In the genomic region with DNA sequence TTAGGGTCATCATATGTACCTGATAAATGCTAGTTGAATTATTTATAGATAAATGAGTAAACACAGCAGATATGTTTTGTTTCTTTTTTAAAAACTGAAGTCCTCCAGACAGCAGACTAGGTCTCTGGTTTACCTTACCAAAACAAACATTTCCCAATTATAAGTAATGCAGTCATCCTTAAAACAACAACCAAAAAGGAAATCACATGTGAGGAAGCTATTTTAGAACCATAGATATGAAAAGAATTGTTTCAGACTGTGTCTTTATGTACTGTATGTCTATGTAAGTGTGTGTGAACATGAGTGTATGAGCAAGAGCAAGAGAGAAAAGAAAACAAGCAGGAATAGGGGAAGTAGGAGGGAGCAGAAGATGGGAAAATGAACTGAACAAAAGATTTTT, we compare ENCODE assay signal across 22 cellular contexts.
DNase-seq lines count a peak whose midpoint lies in the region; ATAC-seq and TF ChIP-seq lines count a peak whose summit lies in the region.
"Had no signal": no experiment of that assay in that cellular context is flagged by ENCODE, and none has a peak within 500 bp of the region (broad histone marks: within the 10 kb centered on the region; RNA-seq: fewer than 3 reads in every experiment).

No MANE protein-coding gene starts in this region.

- no peaks in the 10 kb centered on the region for H3K27me3 Mint-ChIP-seq in chondrocyte (ENCODE audit: low read depth)
- H3K27me3 Mint-ChIP-seq: B cell; CD4-positive, CD25-positive, alpha-beta regulatory T cell had no signal

- DNase-seq in HT1080 (ENCODE audit: low read depth), result peak; percentile 24
- no peak for DNase-seq in brain microvascular endothelial cell
- peak; percentile 60 for DNase-seq in fibroblast of pulmonary artery (ENCODE audit: low read depth)
- no peak for DNase-seq in aorta
- no peak for DNase-seq in foreskin fibroblast
- DNase-seq in inferior parietal cortex (ENCODE audit: extremely low spot score), result no peak
- no peak for DNase-seq in chondrocyte (ENCODE audit: low spot score)
- DNase-seq: Calu3; CD4-positive, CD25-positive, alpha-beta regulatory T cell; DMS79 treated with DMSO at 0.1 percent for 48 hours; GDM1; HCEC 1CT; NCI-H1930; NCI-H2171; NCI-H446; NCI-H69; NK-92 treated with Interleukin-12 subunit alpha and Interleukin-12 subunit beta, amount 100 ng/mL, for 24 hours; RPMI8226; SIG-M5 had no signal

- peak overlapping the region; percentile 33 for H3K27ac ChIP-seq in brain microvascular endothelial cell
- no peak overlapping the region for H3K27ac ChIP-seq in aorta (ENCODE audit: low read depth in 1 of 2, low read length in 2 of 2)
- H3K27ac ChIP-seq: HL-60 had no signal

- H3K9me3 ChIP-seq in aorta (ENCODE audit: control insufficient read depth, low read length), result no peaks in the 10 kb centered on the region

- in situ Hi-C loops in brain microvascular endothelial cell (cut with HindIII; ENCODE audit: low pct_ligation_motif_present, low sequenced_read_pairs), result no loop called here

- ATAC-seq in aorta (ENCODE audit: low FRiP score), result peak; percentile 7
- ATAC-seq: GM12878 had no signal

- no peaks in the 10 kb centered on the region for H3K36me3 ChIP-seq in brain microvascular endothelial cell (replicated peaks)
- no peaks in the 10 kb centered on the region for H3K36me3 ChIP-seq in aorta (ENCODE audit: control insufficient read depth in 1 of 2, insufficient read depth in 2 of 2, low read length in 1 of 2)

- H3K4me3 Mint-ChIP-seq in chondrocyte (ENCODE audit: unreplicated experiment), result no peak overlapping the region
- H3K4me3 Mint-ChIP-seq: B cell; CD4-positive, CD25-positive, alpha-beta regulatory T cell had no signal

- intact Hi-C loops in aorta (cut with DNase I), result loop anchor here in 1 of 2 donors (10.0 kb wide), 1 partner anchor 143 kb away; no protein-coding TSS in a partner anchor

- peaks cover 2% of the 10 kb centered on the region for H3K36me3 Mint-ChIP-seq in chondrocyte (ENCODE audit: low read depth)
- H3K36me3 Mint-ChIP-seq: CD4-positive, CD25-positive, alpha-beta regulatory T cell had no signal

- H3K27ac Mint-ChIP-seq in chondrocyte (ENCODE audit: unreplicated experiment), result no peak overlapping the region
- H3K27ac Mint-ChIP-seq: B cell; CD4-positive, CD25-positive, alpha-beta regulatory T cell had no signal

- peaks cover 6% of the 10 kb centered on the region for H3K4me1 Mint-ChIP-seq in chondrocyte (ENCODE audit: low read depth)
- H3K4me1 Mint-ChIP-seq: B cell; CD4-positive, CD25-positive, alpha-beta regulatory T cell had no signal

- H3K9me3 Mint-ChIP-seq in chondrocyte (ENCODE audit: low read depth), result peaks cover 17% of the 10 kb centered on the region

- TF ChIP-seq CTCF in brain microvascular endothelial cell (IDR thresholded peaks at IDR 0.05; ENCODE audit: low read depth, low read length, missing control alignments), result no peak
- no peak for TF ChIP-seq CTCF in fibroblast of pulmonary artery (IDR thresholded peaks at IDR 0.05; ENCODE audit: low read length, missing control alignments)
- TF ChIP-seq CTCF in foreskin fibroblast (IDR thresholded peaks at IDR 0.05; ENCODE audit: low read depth, low read length), result no peak
- TF ChIP-seq CTCF in chondrocyte (IDR thresholded peaks at IDR 0.05), result no peak

- H3K4me1 ChIP-seq in aorta (ENCODE audit: control insufficient read depth in 1 of 2, insufficient read depth in 2 of 2, low read length in 2 of 2), result peaks cover 0 to 1% of the 10 kb centered on the region in 2 donors

- H3K27me3 ChIP-seq in brain microvascular endothelial cell (replicated peaks) (no peaks in the 10 kb centered on the region), aorta (ENCODE audit: control insufficient read depth in 1 of 2, insufficient read depth in 2 of 2, low read length in 1 of 2) (no peaks in the 10 kb centered on the region)

- no peak overlapping the region for H3K4me3 ChIP-seq in brain microvascular endothelial cell (ENCODE audit: low read depth, low read length)
- H3K4me3 ChIP-seq in fibroblast of pulmonary artery (replicated peaks; ENCODE audit: low read depth, low read length), result no peak overlapping the region
- H3K4me3 ChIP-seq in aorta (ENCODE audit: low read length in 2 of 2), result no peak overlapping the region
- no peak overlapping the region for H3K4me3 ChIP-seq in foreskin fibroblast (ENCODE audit: low read depth in 1 of 2, low read length in 2 of 2)
- H3K4me3 ChIP-seq: GM12878 had no signal

Comparison
In these comparisons a context has a peak if more than half of its experiments do, and no peak if none do; other contexts are left out.
1. DNase-seq: peak in HT1080 (single experiment) and fibroblast of pulmonary artery (single experiment); none in brain microvascular endothelial cell (single experiment), aorta (0 of 2), foreskin fibroblast (0 of 2), inferior parietal cortex (single experiment) and chondrocyte (single experiment).